Comparison of ENCODE assay signal across 8 cellular contexts in genomic region chr17:50863221-50863843, GRCh38. TPM values are rescaled to one million over a fixed set of nuclear protein-coding genes. Genes with fewer than 3 reads are reported as not detected.
DNase-seq lines count a peak whose midpoint lies in the region; ATAC-seq and TF ChIP-seq lines count a peak whose summit lies in the region.

No MANE protein-coding gene starts in this region.

- TF ChIP-seq RAD21 in liver (IDR thresholded peaks at IDR 0.05), result peak; percentile 65 to 73

- peaks cover 8% of the 10 kb centered on the region for H4K20me1 ChIP-seq in mammary epithelial cell (ENCODE audit: insufficient read depth, low read length)

- H3K27ac ChIP-seq in mammary epithelial cell (ENCODE audit: insufficient read depth, low read depth, low read length) (peak overlapping the region; percentile 93), liver (ENCODE audit: low read depth in 1 of 2, low read length in 2 of 2) (peak overlapping the region; percentile 41 to 99)

- H3K79me2 ChIP-seq in mammary epithelial cell (ENCODE audit: insufficient read depth, low read length), result peaks cover 47% of the 10 kb centered on the region

- H3K27me3 ChIP-seq in NT2/D1 (ENCODE audit: insufficient read depth, insufficient read length) (no peaks in the 10 kb centered on the region), mammary epithelial cell (ENCODE audit: insufficient read depth, low read length) (no peaks in the 10 kb centered on the region), liver (ENCODE audit: control insufficient read depth in 4 of 4, insufficient read depth in 4 of 4, low read length in 3 of 4) (no peaks in the 10 kb centered on the region)

- peak overlapping the region; percentile 80 for H3K4me2 ChIP-seq in mammary epithelial cell (ENCODE audit: insufficient read depth, low read depth, low read length)

- no peak overlapping the region for H3K27ac Mint-ChIP-seq in stimulated activated naive CD8-positive, alpha-beta T cell treated with anti-CD3 and anti-CD28 coated beads, Interleukin-15, amount 100 ng/mL, for 72 hours

- in situ Hi-C loops in mammary epithelial cell (cut with MboI; ENCODE audit: low sequenced_read_pairs in 2 of 2), result loop anchor here in 1 of 2 donors (5.0 kb wide), 1 partner anchor 89 kb away; no protein-coding TSS in a partner anchor

- intact Hi-C loops in mammary epithelial cell (cut with micrococcal nuclease), result loop anchor here (1.0 kb wide), 2 partner anchors 11 to 94 kb away; no protein-coding TSS in a partner anchor

- CTCF ChIA-PET in mammary epithelial cell (lab: Charles Lee; ENCODE audit: low non-redundant PET), result interaction anchor here (0.5 to 0.7 kb wide), 4 partner anchors 11 to 94 kb away, joined by 3 to 5 read pairs (median 4); no protein-coding TSS in a partner anchor

- no peaks in the 10 kb centered on the region for H3K9me3 ChIP-seq in NT2/D1 (ENCODE audit: insufficient read depth, low read length)
- H3K9me3 ChIP-seq in mammary epithelial cell (replicated peaks; ENCODE audit: insufficient read depth, low read length), result no peaks in the 10 kb centered on the region
- H3K9me3 ChIP-seq in liver (ENCODE audit: control insufficient read depth in 4 of 4, low read length in 3 of 4), result no peaks in the 10 kb centered on the region

- dilution Hi-C loops in mammary epithelial cell (cut with HindIII; ENCODE audit: low sequenced_read_pairs), result no loop called here

- no peak for ATAC-seq in stimulated activated naive CD8-positive, alpha-beta T cell treated with anti-CD3 and anti-CD28 coated beads, Interleukin-15, amount 100 ng/mL, for 72 hours

- DNase-seq in activated T-cell treated with anti-CD3 and anti-CD28 coated beads for 24 hours (ENCODE audit: low read depth), result peak; percentile 12
- no peak for DNase-seq in activated T-cell treated with anti-CD3 and anti-CD28 coated beads, Interleukin-2, amount 50 U/mL, for 1 hour
- DNase-seq in NT2/D1 (ENCODE audit: low read depth, low spot score), result peak; percentile 32
- DNase-seq in mammary epithelial cell, result peak; percentile 32
- DNase-seq in stimulated activated naive CD8-positive, alpha-beta T cell treated with anti-CD3 and anti-CD28 coated beads, Interleukin-15, amount 100 ng/mL, for 72 hours, result peak in 1 of 2 donors; percentile 55
- DNase-seq in D341Med (ENCODE audit: low spot score), result no peak
- DNase-seq in NCI-H2171 (lab: John Stamatoyannopoulos, UW), result no peak

- 64% methylated on average over 11 of the region's 11 CpGs for WGBS in mammary epithelial cell (ENCODE audit: low coverage, missing lambda C conversion rate)
- 23% methylated on average over 11 of the region's 11 CpGs for WGBS in liver

- peaks cover 41% of the 10 kb centered on the region for H3K4me1 Mint-ChIP-seq in stimulated activated naive CD8-positive, alpha-beta T cell treated with anti-CD3 and anti-CD28 coated beads, Interleukin-15, amount 100 ng/mL, for 72 hours

- no peaks in the 10 kb centered on the region for H3K27me3 Mint-ChIP-seq in stimulated activated naive CD8-positive, alpha-beta T cell treated with anti-CD3 and anti-CD28 coated beads, Interleukin-15, amount 100 ng/mL, for 72 hours

- BruUV-seq in mammary epithelial cell (replicated peaks; lab: Mats Ljungman, UMichigan), result TSS peak; percentile 23

- TF ChIP-seq CTCF in mammary epithelial cell (conservative IDR thresholded peaks at IDR 0.05 in 1 of 2, IDR thresholded peaks at IDR 0.05 in 1 of 2; ENCODE audit: extremely low read depth in 1 of 2, insufficient read depth in 1 of 2, low read depth in 1 of 2, low read length in 2 of 2) (peak; percentile 58 to 71), liver (IDR thresholded peaks at IDR 0.05; ENCODE audit: low read depth, low read length, missing input control) (peak; percentile 41)

- H3K4me3 ChIP-seq in NT2/D1 (ENCODE audit: insufficient read length, low read depth), result no peak overlapping the region
- peak overlapping the region; percentile 88 to 97 (median 94) for H3K4me3 ChIP-seq in mammary epithelial cell (replicated peaks in 1 of 3; ENCODE audit: insufficient read depth in 1 of 3, low read depth in 2 of 3, low read length in 3 of 3)
- H3K4me3 ChIP-seq in liver (ENCODE audit: low read depth in 1 of 3, low read length in 3 of 3), result peak overlapping the region; percentile 63 to 99 (median 77)

- H3K36me3 ChIP-seq in NT2/D1 (ENCODE audit: insufficient read depth, insufficient read length, low read length) (peaks cover 29% of the 10 kb centered on the region), mammary epithelial cell (ENCODE audit: insufficient read depth, low read length) (peaks cover 13% of the 10 kb centered on the region), liver (ENCODE audit: control insufficient read depth in 4 of 4, insufficient read depth in 3 of 4, low read depth in 1 of 4, low read length in 3 of 4) (peaks cover 2 to 14% (median 8%) of the 10 kb centered on the region in 4 donors)

- H3K9ac ChIP-seq in NT2/D1 (ENCODE audit: insufficient read length, low read depth) (no peak overlapping the region), mammary epithelial cell (ENCODE audit: insufficient read depth, low read length) (peak overlapping the region; percentile 98), liver (ENCODE audit: low read depth in 1 of 2, low read length in 2 of 2) (peak overlapping the region; percentile 98 to 100)

- peak overlapping the region; percentile 55 to 99 for H3K4me3 Mint-ChIP-seq in stimulated activated naive CD8-positive, alpha-beta T cell treated with anti-CD3 and anti-CD28 coated beads, Interleukin-15, amount 100 ng/mL, for 72 hours

- H2AFZ ChIP-seq in mammary epithelial cell (ENCODE audit: low read depth, low read length), result no peak overlapping the region

- H3K9me3 Mint-ChIP-seq in stimulated activated naive CD8-positive, alpha-beta T cell treated with anti-CD3 and anti-CD28 coated beads, Interleukin-15, amount 100 ng/mL, for 72 hours, result no peaks in the 10 kb centered on the region

- H3K4me1 ChIP-seq in NT2/D1 (ENCODE audit: insufficient read depth, insufficient read length), result peaks cover 3% of the 10 kb centered on the region
- H3K4me1 ChIP-seq in mammary epithelial cell (ENCODE audit: insufficient read depth, low read length), result peaks cover 16% of the 10 kb centered on the region
- H3K4me1 ChIP-seq in liver (ENCODE audit: control insufficient read depth in 4 of 4, insufficient read depth in 4 of 4, low read length in 3 of 4), result peaks cover 0 to 27% (median 20%) of the 10 kb centered on the region in 4 donors

TF ChIP-seq in liver, 16 proteins besides CTCF, POLR2A, EP300 and RAD21:
- peak; percentile 30 to 45 for TF ChIP-seq RXRA (IDR thresholded peaks at IDR 0.05)
- TF ChIP-seq YY1 (IDR thresholded peaks at IDR 0.05), result peak; percentile 23
- TF ChIP-seq REST (IDR thresholded peaks at IDR 0.05), result peak; percentile 11
- TF ChIP-seq FOXA1 (IDR thresholded peaks at IDR 0.05), result no peak
TF ChIP-seq in liver: peak in this region for 3.

RNA-seq across cellular contexts. Expression of gene TOB1, which starts 2.8 kb away (rescaled TPM):
- total RNA-seq in mammary epithelial cell, result 100 to 1,000 TPM in 1 of 2 donors, 10 to 100 TPM in 1; 51.2 to 149 TPM
- polyA plus RNA-seq in mammary epithelial cell, result 89.6 TPM
- 94.4 TPM for polyA minus RNA-seq in mammary epithelial cell
- 10 to 100 TPM; 10.2 to 28.0 TPM for total RNA-seq in liver
- polyA plus RNA-seq in liver, result 100 to 1,000 TPM in 1 of 2 donors, 10 to 100 TPM in 1; 47.5 to 132 TPM

RNA-seq across cellular contexts. Expression of gene WFIKKN2, which starts 27.9 kb away (rescaled TPM):
- total RNA-seq in mammary epithelial cell, result not detected
- not detected for polyA plus RNA-seq in mammary epithelial cell
- polyA minus RNA-seq in mammary epithelial cell, result not detected
- under 1 TPM in 1 of 2 donors, not detected in 1; 0.19 TPM for total RNA-seq in liver
- under 1 TPM; 0.02 to 0.07 TPM for polyA plus RNA-seq in liver

Comparison
In these comparisons a context has a peak if more than half of its experiments do, and no peak if none do; other contexts are left out.
1. DNase-seq: peak in activated T-cell treated with anti-CD3 and anti-CD28 coated beads for 24 hours (single experiment), NT2/D1 (single experiment) and mammary epithelial cell (single experiment); none in activated T-cell treated with anti-CD3 and anti-CD28 coated beads, Interleukin-2, amount 50 U/mL, for 1 hour (single experiment), D341Med (single experiment) and NCI-H2171 (single experiment).